24 cellular contexts compared by ENCODE assay signal in genomic region chr11:60834742-60835141, GRCh38. TPM values are rescaled to one million over a fixed set of nuclear protein-coding genes. Genes with fewer than 3 reads are reported as not detected.
DNase-seq lines count a peak whose midpoint lies in the region; ATAC-seq and TF ChIP-seq lines count a peak whose summit lies in the region.
"Had no signal": no experiment of that assay in that cellular context is flagged by ENCODE, and none has a peak within 500 bp of the region (broad histone marks: within the 10 kb centered on the region; RNA-seq: fewer than 3 reads in every experiment).

No MANE protein-coding gene starts in this region.

- H3K4me1 Mint-ChIP-seq in activated CD4-positive, alpha-beta memory T cell treated with anti-CD3 and anti-CD28 coated beads, Interleukin-2, amount 10 ng/mL, durations not matched to agents 7 days and 5 days, result peaks cover 51% of the 10 kb centered on the region
- peaks cover 10% of the 10 kb centered on the region for H3K4me1 Mint-ChIP-seq in activated CD4-positive, alpha-beta memory T cell treated with anti-CD3 and anti-CD28 coated beads for 36 hours (ENCODE audit: low read depth)
- H3K4me1 Mint-ChIP-seq in stimulated activated effector memory CD8-positive, alpha-beta T cell treated with anti-CD3 and anti-CD28 coated beads, Interleukin-12 subunit alpha, Interleukin-12 subunit beta, amount 100 ng/mL, for 72 hours, result no peaks in the 10 kb centered on the region
- H3K4me1 Mint-ChIP-seq: IgD-negative memory B cell had no signal

- POLR2A ChIA-PET in activated CD4-positive, alpha-beta memory T cell treated with anti-CD3 and anti-CD28 coated beads, Interleukin-2, amount 10 ng/mL, durations not matched to agents 7 days and 5 days (lab: Charles Lee), result no interaction called here
- POLR2A ChIA-PET in activated CD4-positive, alpha-beta memory T cell treated with anti-CD3 and anti-CD28 coated beads for 36 hours (lab: Charles Lee), result no interaction called here

- H3K27ac Mint-ChIP-seq in activated CD4-positive, alpha-beta memory T cell treated with anti-CD3 and anti-CD28 coated beads, Interleukin-2, amount 10 ng/mL, durations not matched to agents 7 days and 5 days, result peak overlapping the region; percentile 4
- no peak overlapping the region for H3K27ac Mint-ChIP-seq in activated CD4-positive, alpha-beta memory T cell treated with anti-CD3 and anti-CD28 coated beads for 36 hours
- no peak overlapping the region for H3K27ac Mint-ChIP-seq in stimulated activated effector memory CD8-positive, alpha-beta T cell treated with anti-CD3 and anti-CD28 coated beads, Interleukin-12 subunit alpha, Interleukin-12 subunit beta, amount 100 ng/mL, for 72 hours
- H3K27ac Mint-ChIP-seq: IgD-negative memory B cell had no signal

- TF ChIP-seq CTCF in VCaP (conservative IDR thresholded peaks at IDR 0.05) (no peak), lower lobe of right lung (IDR thresholded peaks at IDR 0.05) (no peak)

- H3K9me3 Mint-ChIP-seq in activated CD4-positive, alpha-beta memory T cell treated with anti-CD3 and anti-CD28 coated beads, Interleukin-2, amount 10 ng/mL, durations not matched to agents 7 days and 5 days, result no peaks in the 10 kb centered on the region
- H3K9me3 Mint-ChIP-seq in activated CD4-positive, alpha-beta memory T cell treated with anti-CD3 and anti-CD28 coated beads for 36 hours, result no peaks in the 10 kb centered on the region
- H3K9me3 Mint-ChIP-seq in stimulated activated effector memory CD8-positive, alpha-beta T cell treated with anti-CD3 and anti-CD28 coated beads, Interleukin-12 subunit alpha, Interleukin-12 subunit beta, amount 100 ng/mL, for 72 hours, result no peaks in the 10 kb centered on the region
- H3K9me3 Mint-ChIP-seq: CD4-positive, alpha-beta memory T cell; IgD-negative memory B cell had no signal

- no peaks in the 10 kb centered on the region for H3K36me3 Mint-ChIP-seq in activated CD4-positive, alpha-beta memory T cell treated with anti-CD3 and anti-CD28 coated beads, Interleukin-2, amount 10 ng/mL, durations not matched to agents 7 days and 5 days (ENCODE audit: low read depth)
- no peaks in the 10 kb centered on the region for H3K36me3 Mint-ChIP-seq in activated CD4-positive, alpha-beta memory T cell treated with anti-CD3 and anti-CD28 coated beads for 36 hours
- no peaks in the 10 kb centered on the region for H3K36me3 Mint-ChIP-seq in stimulated activated effector memory CD8-positive, alpha-beta T cell treated with anti-CD3 and anti-CD28 coated beads, Interleukin-12 subunit alpha, Interleukin-12 subunit beta, amount 100 ng/mL, for 72 hours
- H3K36me3 Mint-ChIP-seq: CD4-positive, alpha-beta memory T cell; IgD-negative memory B cell had no signal

- H3K27me3 Mint-ChIP-seq in activated CD4-positive, alpha-beta memory T cell treated with anti-CD3 and anti-CD28 coated beads, Interleukin-2, amount 10 ng/mL, durations not matched to agents 7 days and 5 days, result peaks cover 4% of the 10 kb centered on the region
- peaks cover 10% of the 10 kb centered on the region for H3K27me3 Mint-ChIP-seq in activated CD4-positive, alpha-beta memory T cell treated with anti-CD3 and anti-CD28 coated beads for 36 hours

- H3K4me3 ChIP-seq in lower lobe of right lung, result no peak overlapping the region
- H3K4me3 ChIP-seq: GM23248 had no signal

- H3K36me3 ChIP-seq in lower lobe of right lung, result no peaks in the 10 kb centered on the region

- H3K4me3 Mint-ChIP-seq in activated CD4-positive, alpha-beta memory T cell treated with anti-CD3 and anti-CD28 coated beads, Interleukin-2, amount 10 ng/mL, durations not matched to agents 7 days and 5 days, result no peak overlapping the region
- H3K4me3 Mint-ChIP-seq in activated CD4-positive, alpha-beta memory T cell treated with anti-CD3 and anti-CD28 coated beads for 36 hours, result no peak overlapping the region
- H3K4me3 Mint-ChIP-seq in stimulated activated effector memory CD8-positive, alpha-beta T cell treated with anti-CD3 and anti-CD28 coated beads, Interleukin-12 subunit alpha, Interleukin-12 subunit beta, amount 100 ng/mL, for 72 hours, result no peak overlapping the region

- H3K27me3 ChIP-seq in lower lobe of right lung (ENCODE audit: low read depth), result peaks cover 13% of the 10 kb centered on the region

- CTCF ChIA-PET in activated CD4-positive, alpha-beta memory T cell treated with anti-CD3 and anti-CD28 coated beads, Interleukin-2, amount 10 ng/mL, durations not matched to agents 7 days and 5 days (lab: Charles Lee), result interaction anchor here (0.7 to 6.1 kb wide), 2 partner anchors 53 to 65 kb away, joined by 3 to 45 read pairs; no protein-coding TSS in a partner anchor
- CTCF ChIA-PET in activated CD4-positive, alpha-beta memory T cell treated with anti-CD3 and anti-CD28 coated beads for 36 hours (lab: Charles Lee), result interaction anchor here (0.6 to 1.5 kb wide), 3 partner anchors 53 to 65 kb away, joined by 4 to 7 read pairs (median 5); no protein-coding TSS in a partner anchor

- ATAC-seq in lower lobe of right lung (peak in 1 of 2 donors; percentile 35), GM18520 (IDR thresholded peaks at IDR 0.05; ENCODE audit: unreplicated experiment) (no peak), GM19035 (IDR thresholded peaks at IDR 0.05; ENCODE audit: unreplicated experiment) (no peak)
- no peak for ATAC-seq in stimulated activated effector memory CD8-positive, alpha-beta T cell treated with anti-CD3 and anti-CD28 coated beads, Interleukin-12 subunit alpha, Interleukin-12 subunit beta, amount 100 ng/mL, for 72 hours
- ATAC-seq: HCT116 had no signal

- no peaks in the 10 kb centered on the region for H3K9me3 ChIP-seq in lower lobe of right lung

- intact Hi-C loops in activated CD4-positive, alpha-beta memory T cell treated with anti-CD3 and anti-CD28 coated beads for 36 hours (cut with micrococcal nuclease), result no loop called here
- intact Hi-C loops in lower lobe of right lung (cut with DNase I), result loop anchor here (5.0 kb wide), 1 partner anchor 63 kb away; no protein-coding TSS in a partner anchor

- no peaks in the 10 kb centered on the region for H3K4me1 ChIP-seq in lower lobe of right lung

- peak overlapping the region; percentile 92 for H3K27ac ChIP-seq in VCaP
- peak overlapping the region; percentile 0 for H3K27ac ChIP-seq in lower lobe of right lung
- H3K27ac ChIP-seq: GM23248 had no signal

- DNase-seq in activated CD4-positive, alpha-beta memory T cell treated with anti-CD3 and anti-CD28 coated beads, Interleukin-2, amount 10 ng/mL, durations not matched to agents 7 days and 5 days, result no peak
- DNase-seq in activated CD4-positive, alpha-beta memory T cell treated with anti-CD3 and anti-CD28 coated beads for 36 hours, result no peak
- DNase-seq in lower lobe of right lung, result no peak
- no peak for DNase-seq in stimulated activated effector memory CD8-positive, alpha-beta T cell treated with anti-CD3 and anti-CD28 coated beads, Interleukin-12 subunit alpha, Interleukin-12 subunit beta, amount 100 ng/mL, for 72 hours (ENCODE audit: low spot score in 2 of 2)
- DNase-seq in retina, result no peak
- DNase-seq: 8988T; CD4-positive, alpha-beta memory T cell; DMS153; GF-D8; Karpas-422; MM.1S; NCI-H1092; NCI-H146; NCI-H2081 treated with DMSO at 0.1 percent for 48 hours; NK-92 treated with Interleukin-12 subunit alpha and Interleukin-12 subunit beta, amount 100 ng/mL, for 24 hours; Right ventricle myocardium superior had no signal

RNA-seq across cellular contexts. Expression of gene CCDC86, which starts 7.2 kb away (rescaled TPM):
- total RNA-seq in activated CD4-positive, alpha-beta memory T cell treated with anti-CD3 and anti-CD28 coated beads, Interleukin-2, amount 10 ng/mL, durations not matched to agents 7 days and 5 days, result 10 to 100 TPM; 15.3 to 16.5 TPM
- total RNA-seq in activated CD4-positive, alpha-beta memory T cell treated with anti-CD3 and anti-CD28 coated beads for 36 hours, result 10 to 100 TPM; 40.6 to 42.1 TPM
- 12.6 TPM for total RNA-seq in lower lobe of right lung

RNA-seq across cellular contexts. Expression of gene PTGDR2, which starts 21.0 kb away (rescaled TPM):
- total RNA-seq in activated CD4-positive, alpha-beta memory T cell treated with anti-CD3 and anti-CD28 coated beads, Interleukin-2, amount 10 ng/mL, durations not matched to agents 7 days and 5 days, result 1 to 10 TPM; 5.7 TPM
- total RNA-seq in activated CD4-positive, alpha-beta memory T cell treated with anti-CD3 and anti-CD28 coated beads for 36 hours, result under 1 TPM; 0.33 to 0.36 TPM
- 0.86 TPM for total RNA-seq in lower lobe of right lung
- total RNA-seq: GM23248, NCI-H460 had no signal

RNA-seq across cellular contexts. Expression of gene ZP1, which starts 32.6 kb away (rescaled TPM):
- total RNA-seq in activated CD4-positive, alpha-beta memory T cell treated with anti-CD3 and anti-CD28 coated beads, Interleukin-2, amount 10 ng/mL, durations not matched to agents 7 days and 5 days, result under 1 TPM in 1 of 2 experiments, not detected in 1; 0.18 TPM
- not detected for total RNA-seq in activated CD4-positive, alpha-beta memory T cell treated with anti-CD3 and anti-CD28 coated beads for 36 hours
- not detected for total RNA-seq in lower lobe of right lung
- total RNA-seq: NCI-H460, OCI-LY7, Right ventricle myocardium superior had no signal

RNA-seq across cellular contexts. Expression of gene MS4A10, which starts 49.6 kb away (rescaled TPM):
- not detected for total RNA-seq in activated CD4-positive, alpha-beta memory T cell treated with anti-CD3 and anti-CD28 coated beads, Interleukin-2, amount 10 ng/mL, durations not matched to agents 7 days and 5 days
- not detected for total RNA-seq in activated CD4-positive, alpha-beta memory T cell treated with anti-CD3 and anti-CD28 coated beads for 36 hours
- total RNA-seq in lower lobe of right lung, result not detected
- total RNA-seq: CD4-positive, alpha-beta memory T cell; GM23248; NCI-H460; OCI-LY7; Right ventricle myocardium superior had no signal
